Comparison of ENCODE assay signal across 8 cellular contexts in the genomic region with DNA sequence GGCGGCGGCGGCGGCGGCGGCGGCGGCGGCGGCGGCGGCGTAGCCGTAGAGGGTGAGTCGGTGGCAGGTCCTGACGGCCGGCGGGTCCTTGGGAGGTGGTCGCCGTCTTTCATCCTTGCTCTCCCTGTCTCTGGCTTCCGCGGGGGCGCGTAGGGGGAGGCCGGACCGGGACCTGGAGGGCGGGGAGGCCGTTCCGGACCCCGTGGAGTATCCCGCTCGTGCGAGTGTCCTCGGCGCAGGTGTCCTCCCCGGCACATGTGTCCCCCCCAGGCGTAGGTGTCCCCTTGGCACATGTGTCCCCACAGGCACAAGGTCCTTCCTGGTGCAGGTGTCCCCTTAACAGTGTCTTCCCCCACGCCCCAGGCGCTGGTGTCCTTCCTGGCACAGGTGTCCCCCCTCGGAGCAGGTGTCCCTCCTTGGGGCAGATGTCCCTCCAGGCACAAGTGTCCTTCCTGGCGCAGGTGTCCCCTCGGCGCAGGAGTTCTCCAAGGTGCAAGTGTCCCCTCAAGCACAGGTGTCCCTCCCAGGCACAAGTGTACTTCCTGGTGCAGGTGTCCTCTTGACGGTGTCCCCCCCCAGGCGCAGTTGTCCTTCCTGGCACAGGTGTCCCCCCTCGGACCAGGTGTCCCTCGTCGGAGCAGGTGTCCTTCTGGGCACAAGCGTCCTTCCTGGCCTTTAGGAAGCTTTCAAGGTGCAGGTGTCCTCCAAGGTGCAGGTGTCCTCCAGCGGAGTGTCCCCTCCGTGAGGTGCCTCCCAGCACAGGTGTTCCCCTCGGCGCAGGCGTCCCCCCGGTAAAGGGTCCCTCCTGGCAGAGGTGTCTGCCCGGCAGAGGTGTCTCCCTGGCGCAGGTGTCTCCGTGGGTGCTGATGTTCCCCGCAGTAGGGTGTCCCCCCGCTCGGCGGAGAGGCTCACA. TPM values are rescaled to one million over a fixed set of nuclear protein-coding genes. Genes with fewer than 3 reads are reported as not detected.
DNase-seq lines count a peak whose midpoint lies in the region; ATAC-seq and TF ChIP-seq lines count a peak whose summit lies in the region.

No MANE protein-coding gene starts in this region.

- peaks cover 34% of the 10 kb centered on the region for H3K4me1 Mint-ChIP-seq in T-helper 1 cell treated with Interleukin-12 subunit alpha and Interleukin-12 subunit beta and Interleukin-4 antibody, amounts not matched to agents 30 μg/mL and 1 μg/mL, for 36 hours (ENCODE audit: low read depth)
- H3K4me1 Mint-ChIP-seq in mesothelial cell of epicardium, result peaks cover 20% of the 10 kb centered on the region

- peak overlapping the region; percentile 98 for H3K4me3 Mint-ChIP-seq in T-helper 1 cell treated with Interleukin-12 subunit alpha and Interleukin-12 subunit beta and Interleukin-4 antibody, amounts not matched to agents 30 μg/mL and 1 μg/mL, for 36 hours
- peak overlapping the region; percentile 99 for H3K4me3 Mint-ChIP-seq in mesothelial cell of epicardium

- WGBS in thyroid gland, 2 donors, result 11 to 21% methylated on average over 21 to 29 of the region's 62 CpGs

- H3K9me3 ChIP-seq in thyroid gland, result no peaks in the 10 kb centered on the region

- H3K36me3 Mint-ChIP-seq in T-helper 1 cell treated with Interleukin-12 subunit alpha and Interleukin-12 subunit beta and Interleukin-4 antibody, amounts not matched to agents 30 μg/mL and 1 μg/mL, for 36 hours (ENCODE audit: low read depth), result peaks cover 22% of the 10 kb centered on the region
- H3K36me3 Mint-ChIP-seq in mesothelial cell of epicardium, result peaks cover 17% of the 10 kb centered on the region

- TF ChIP-seq CTCF in dorsolateral prefrontal cortex (IDR thresholded peaks at IDR 0.05 in 54 of 56, conservative IDR thresholded peaks at IDR 0.05 in 2 of 56; ENCODE audit: low read depth in 1 of 56, partially characterized antibody in 56 of 56), result peak in 3 of 56 donors; percentile 2 to 11 (median 9)
- TF ChIP-seq CTCF in mesothelial cell of epicardium (IDR thresholded peaks at IDR 0.05; ENCODE audit: unreplicated experiment), result no peak
- TF ChIP-seq CTCF in thyroid gland (IDR thresholded peaks at IDR 0.05), result no peak

- peaks cover 13 to 14% of the 10 kb centered on the region in 2 donors for H3K4me1 ChIP-seq in thyroid gland

- peak; percentile 20 for ATAC-seq in HG03196 (IDR thresholded peaks at IDR 0.05; ENCODE audit: unreplicated experiment)

- peak overlapping the region in 51 of 59 donors; percentile 29 to 94 (median 78) for H3K27ac ChIP-seq in dorsolateral prefrontal cortex
- H3K27ac ChIP-seq in thyroid gland, result peak overlapping the region in 1 of 3 donors; percentile 42

- no peak for TF ChIP-seq POLR2A in thyroid gland (IDR thresholded peaks at IDR 0.05)

- peaks cover 14 to 24% of the 10 kb centered on the region in 2 donors for H3K36me3 ChIP-seq in thyroid gland

- H3K27ac Mint-ChIP-seq in T-helper 1 cell treated with Interleukin-12 subunit alpha and Interleukin-12 subunit beta and Interleukin-4 antibody, amounts not matched to agents 30 μg/mL and 1 μg/mL, for 36 hours, result peak overlapping the region; percentile 57
- H3K27ac Mint-ChIP-seq in mesothelial cell of epicardium, result peak overlapping the region; percentile 78

- H3K27me3 ChIP-seq in dorsolateral prefrontal cortex, result no peaks in the 10 kb centered on the region
- no peaks in the 10 kb centered on the region for H3K27me3 ChIP-seq in thyroid gland

- peak; percentile 17 for DNase-seq in activated gamma-delta T cell treated with anti-CD3 and anti-CD28 coated beads, Interleukin-2, amount 50 U/mL, for 16 hours (ENCODE audit: low read depth)
- DNase-seq in activated gamma-delta T cell (lab: John Stamatoyannopoulos, UW), result no peak
- peak in 6 of 10 donors; percentile 13 to 51 (median 30) for DNase-seq in dorsolateral prefrontal cortex
- peak in 1 of 2 experiments; percentile 17 for DNase-seq in mesothelial cell of epicardium (ENCODE audit: low spot score in 2 of 2, unreplicated experiment in 2 of 2)
- no peak for DNase-seq in thyroid gland
- no peak for DNase-seq in T1000 (lab: John Stamatoyannopoulos, UW)

- H3K4me3 ChIP-seq in dorsolateral prefrontal cortex (peak overlapping the region; percentile 69 to 100 (median 95)), thyroid gland (replicated peaks in 1 of 3) (peak overlapping the region; percentile 14 to 80 (median 54))

- no peaks in the 10 kb centered on the region for H3K27me3 Mint-ChIP-seq in T-helper 1 cell treated with Interleukin-12 subunit alpha and Interleukin-12 subunit beta and Interleukin-4 antibody, amounts not matched to agents 30 μg/mL and 1 μg/mL, for 36 hours (ENCODE audit: low read depth)
- no peaks in the 10 kb centered on the region for H3K27me3 Mint-ChIP-seq in mesothelial cell of epicardium (ENCODE audit: low read depth)

- no peaks in the 10 kb centered on the region for H3K9me3 Mint-ChIP-seq in T-helper 1 cell treated with Interleukin-12 subunit alpha and Interleukin-12 subunit beta and Interleukin-4 antibody, amounts not matched to agents 30 μg/mL and 1 μg/mL, for 36 hours
- H3K9me3 Mint-ChIP-seq in mesothelial cell of epicardium, result no peaks in the 10 kb centered on the region

- intact Hi-C loops in dorsolateral prefrontal cortex (cut with DNase I) (loop anchor here (5.0 to 10.0 kb wide), 2 partner anchors 449 to 451 kb away; partner anchors contain the start of genes BRD9 (in 2 of the 2) and TRIP13 (in 2 of the 2)), thyroid gland (cut with DNase I) (loop anchor here (10.0 kb wide), 1 partner anchor 461 kb away; no protein-coding TSS in a partner anchor)

RNA-seq across cellular contexts. Expression of gene EXOC3, which starts 0.5 kb away (rescaled TPM):
- total RNA-seq in dorsolateral prefrontal cortex, result 100 to 1,000 TPM in 4 of 120 experiments, 10 to 100 TPM in 116; 50.6 to 107 (median 77.8) TPM
- total RNA-seq in mesothelial cell of epicardium, result 70.4 to 73.5 TPM (median 71.2 TPM) in 3 replicates
- total RNA-seq in thyroid gland, result 10 to 100 TPM; 39.7 to 49.6 (median 45.0) TPM

Comparison
In these comparisons a context has a peak if more than half of its experiments do, and no peak if none do; other contexts are left out.
1. DNase-seq: peak in activated gamma-delta T cell treated with anti-CD3 and anti-CD28 coated beads, Interleukin-2, amount 50 U/mL, for 16 hours (single experiment) and dorsolateral prefrontal cortex (6 of 10); none in activated gamma-delta T cell (single experiment), thyroid gland (0 of 2) and T1000 (single experiment).